8 cellular contexts compared by ENCODE assay signal in genomic region chr2:149715005-149715592, GRCh38.
DNase-seq lines count a peak whose midpoint lies in the region; ATAC-seq, FAIRE-seq and TF ChIP-seq lines count a peak whose summit lies in the region.

No MANE protein-coding gene starts in this region.

- ATAC-seq in GM21447 (IDR thresholded peaks at IDR 0.05; ENCODE audit: unreplicated experiment), result peak; percentile 70

- no peak overlapping the region for H4K5ac ChIP-seq in H1 (ENCODE audit: insufficient read length, low read depth, low read length)

- no peak overlapping the region for H3K56ac ChIP-seq in H1 (replicated peaks; ENCODE audit: insufficient read length, low read depth, low read length)

- H3K9me3 ChIP-seq in H1 (ENCODE audit: insufficient read depth in 2 of 2, low read depth in 1 of 2, low read length in 1 of 2) (no peaks in the 10 kb centered on the region), stomach (no peaks in the 10 kb centered on the region), testis (no peaks in the 10 kb centered on the region)

- H4K91ac ChIP-seq in H1 (replicated peaks; ENCODE audit: insufficient read length, low read length), result no peak overlapping the region

- no peak overlapping the region for H2BK5ac ChIP-seq in H1 (ENCODE audit: low read depth, low read length)

- H2AK5ac ChIP-seq in H1 (ENCODE audit: low read depth, low read length), result no peak overlapping the region

- no peak overlapping the region for H3K4ac ChIP-seq in H1 (replicated peaks; ENCODE audit: insufficient read length, low read depth, low read length)

- H4K20me1 ChIP-seq in H1 (replicated peaks in 1 of 2; ENCODE audit: control insufficient read depth in 1 of 2, insufficient read depth in 2 of 2, low read length in 2 of 2), result no peaks in the 10 kb centered on the region

- intact Hi-C loops in stomach (cut with DNase I; ENCODE audit: low total_unique reads), result no loop called here
- intact Hi-C loops in lower leg skin (cut with DNase I; ENCODE audit: low total_unique reads), result no loop called here
- intact Hi-C loops in testis (cut with DNase I; ENCODE audit: low total_unique reads), result no loop called here

- H3K79me2 ChIP-seq in H1 (ENCODE audit: control insufficient read depth in 1 of 2, insufficient read depth in 2 of 2, low read length in 2 of 2), result no peaks in the 10 kb centered on the region

- no peaks in the 10 kb centered on the region for H3K36me3 ChIP-seq in H1 (ENCODE audit: control insufficient read depth in 2 of 4, insufficient read depth in 4 of 4, low read length in 3 of 4)
- H3K36me3 ChIP-seq in stomach, result no peaks in the 10 kb centered on the region
- no peaks in the 10 kb centered on the region for H3K36me3 ChIP-seq in testis (ENCODE audit: low read depth, missing control alignments)

- H2BK15ac ChIP-seq in H1 (ENCODE audit: low read length), result no peak overlapping the region

- no peak overlapping the region for H2BK20ac ChIP-seq in H1 (ENCODE audit: low read length)

- H3K18ac ChIP-seq in H1 (ENCODE audit: extremely low read depth, low read length), result no peak overlapping the region

- no peak overlapping the region for H4K8ac ChIP-seq in H1 (ENCODE audit: extremely low read depth, insufficient read depth, low read length)

- peak; percentile 74 to 80 for TF ChIP-seq RAD21 in H1 (IDR thresholded peaks at IDR 0.05 in 1 of 2, conservative IDR thresholded peaks at IDR 0.05 in 1 of 2; ENCODE audit: low read depth in 2 of 2, low read length in 2 of 2)

- H3K4me3 ChIP-seq in NB4 (ENCODE audit: low read depth, low read length) (no peak overlapping the region), H1 (ENCODE audit: extremely low read depth in 1 of 4, insufficient read depth in 2 of 4, low read depth in 3 of 4, low read length in 4 of 4) (no peak overlapping the region), stomach (no peak overlapping the region), lower leg skin (ENCODE audit: low read depth, poor library complexity, severe bottlenecking) (no peak overlapping the region), testis (no peak overlapping the region)

- no peak overlapping the region for H3K9ac ChIP-seq in H1 (replicated peaks in 1 of 4; ENCODE audit: extremely low read depth in 1 of 4, low read depth in 3 of 4, low read length in 3 of 4)

- TF ChIP-seq POLR2A in NB4 (IDR thresholded peaks at IDR 0.05; ENCODE audit: extremely low read depth, insufficient read length) (no peak), H1 (IDR thresholded peaks at IDR 0.05; ENCODE audit: control extremely low read depth in 1 of 2, low read depth in 2 of 2, low read length in 2 of 2) (no peak), stomach (IDR thresholded peaks at IDR 0.05) (no peak), lower leg skin (IDR thresholded peaks at IDR 0.05) (no peak), testis (IDR thresholded peaks at IDR 0.05) (no peak)

- TF ChIP-seq EP300 in H1 (IDR thresholded peaks at IDR 0.05; ENCODE audit: borderline replicate concordance in 1 of 2, low read depth in 2 of 2, low read length in 2 of 2), result no peak
- TF ChIP-seq EP300 in stomach (IDR thresholded peaks at IDR 0.05), result no peak

- no peak overlapping the region; the same call in 1 of the 2 replicates for H2BK12ac ChIP-seq in H1 (ENCODE audit: low read depth, low read length)

- H2AFZ ChIP-seq in H1 (ENCODE audit: low read length), result no peak overlapping the region

- no peak overlapping the region for H2BK120ac ChIP-seq in H1 (replicated peaks; ENCODE audit: low read depth, low read length)

- H3K23me2 ChIP-seq in H1 (ENCODE audit: low read depth, low read length), result no peaks in the 10 kb centered on the region

- WGBS in H1 (ENCODE audit: extremely low coverage in 1 of 2, insufficient coverage in 1 of 2, insufficient read length in 1 of 2, insufficient replicate concordance in 2 of 2, low coverage in 1 of 2, low lambda C conversion rate in 2 of 2, missing lambda C conversion rate in 1 of 2), 2 experiments, result 60% methylated on average over 3 of the region's 3 CpGs; no CpG with 5 or more reads in 1 of the 2 experiments
- WGBS in stomach, 5 donors, result 73 to 80% (median 76%) methylated on average over 3 of the region's 3 CpGs
- 70 to 75% methylated on average over 3 of the region's 3 CpGs for WGBS in lower leg skin, 2 donors
- WGBS in testis, 2 donors, result 80 to 90% methylated on average over 3 of the region's 3 CpGs

- H3K27ac ChIP-seq in H1 (ENCODE audit: low read depth, low read length), result no peak overlapping the region
- H3K27ac ChIP-seq in stomach, result no peak overlapping the region
- no peak overlapping the region for H3K27ac ChIP-seq in testis

- no peaks in the 10 kb centered on the region for H3K79me1 ChIP-seq in H1 (ENCODE audit: low read depth, low read length)

- CTCF ChIA-PET in H1 (lab: Charles Lee; ENCODE audit: partially characterized antibody), result interaction anchor here (0.6 to 1.7 kb wide), 5 partner anchors 16 to 99 kb away, joined by 3 to 5 read pairs (median 3); no protein-coding TSS in a partner anchor

- DNase-seq in DMS 273 treated with DMSO at 0.1 percent for 48 hours (lab: John Stamatoyannopoulos, UW) (peak; percentile 51), NB4 (ENCODE audit: low read depth) (peak; percentile 36), H1 (ENCODE audit: low read depth in 1 of 2, low spot score in 2 of 2) (peak; percentile 21 to 52), stomach (no peak), lower leg skin (ENCODE audit: low spot score in 2 of 2) (no peak), testis (no peak)
- no peak for DNase-seq in stimulated activated CD8-positive, alpha-beta memory T cell treated with anti-CD3 and anti-CD28 coated beads, Interleukin-4, amount 100 ng/mL, for 48 hours

- FAIRE-seq in H1 (lab: Jason Lieb, UNC), result peak; percentile 97

- H3K23ac ChIP-seq in H1 (ENCODE audit: insufficient read length), result no peak overlapping the region

- no peak overlapping the region for H3K4me2 ChIP-seq in H1 (ENCODE audit: insufficient read depth in 1 of 2, low read depth in 2 of 2, low read length in 2 of 2)

- POLR2A ChIA-PET in H1 (lab: Charles Lee; ENCODE audit: partially characterized antibody), result no interaction called here

- H3K14ac ChIP-seq in H1 (ENCODE audit: insufficient read length), result no peak overlapping the region

- TF ChIP-seq CTCF in NB4 (IDR thresholded peaks at IDR 0.05; ENCODE audit: low read depth, low read length), result peak; percentile 69
- peak; percentile 37 to 81 (median 70) for TF ChIP-seq CTCF in H1 (IDR thresholded peaks at IDR 0.05; ENCODE audit: control extremely low read depth in 1 of 3, insufficient read depth in 1 of 3, low read depth in 1 of 3, low read length in 3 of 3)
- peak in 5 of 7 experiments; percentile 3 to 29 (median 25) for TF ChIP-seq CTCF in stomach (IDR thresholded peaks at IDR 0.05)
- TF ChIP-seq CTCF in lower leg skin (IDR thresholded peaks at IDR 0.05), result no peak
- peak in 1 of 3 experiments; percentile 4 for TF ChIP-seq CTCF in testis (IDR thresholded peaks at IDR 0.05)

- peaks cover 0 to 7% (median under 1%) of the 10 kb centered on the region in 4 experiments; a peak in 2 of 7 replicates for H3K4me1 ChIP-seq in H1 (replicated peaks in 1 of 4; ENCODE audit: control insufficient read depth in 3 of 4, insufficient read depth in 4 of 4, low read length in 3 of 4)
- no peaks in the 10 kb centered on the region for H3K4me1 ChIP-seq in stomach
- no peaks in the 10 kb centered on the region for H3K4me1 ChIP-seq in testis

- no peaks in the 10 kb centered on the region for H3K27me3 ChIP-seq in H1 (replicated peaks in 1 of 4; ENCODE audit: control insufficient read depth in 3 of 4, extremely low read depth in 1 of 4, insufficient read depth in 3 of 4, low read length in 3 of 4)
- H3K27me3 ChIP-seq in stomach, result no peaks in the 10 kb centered on the region
- no peaks in the 10 kb centered on the region for H3K27me3 ChIP-seq in testis

TF ChIP-seq in H1, 55 proteins besides CTCF, POLR2A, EP300 and RAD21:
- TF ChIP-seq NANOG (IDR thresholded peaks at IDR 0.05; ENCODE audit: insufficient read depth, low read depth, low read length, poor library complexity, severe bottlenecking) (no peak), BCL11A (IDR thresholded peaks at IDR 0.05; ENCODE audit: low read depth in 2 of 2, low read length in 2 of 2) (no peak), TEAD4 (IDR thresholded peaks at IDR 0.05; ENCODE audit: low read depth, low read length) (peak; percentile 3; the same call in 1 of the 2 replicates), GABPA (IDR thresholded peaks at IDR 0.05; ENCODE audit: borderline replicate concordance, insufficient read depth, low read length) (no peak), CBX8 (IDR thresholded peaks at IDR 0.05; ENCODE audit: borderline replicate concordance, low read depth, low read length) (no peak), CREB1 (IDR thresholded peaks at IDR 0.05) (no peak)

Comparison
In these comparisons a context has a peak if more than half of its experiments do, and no peak if none do; other contexts are left out.
1. DNase-seq: peak in DMS 273 treated with DMSO at 0.1 percent for 48 hours (single experiment), NB4 (single experiment) and H1 (2 of 2); none in stomach (single experiment), stimulated activated CD8-positive, alpha-beta memory T cell treated with anti-CD3 and anti-CD28 coated beads, Interleukin-4, amount 100 ng/mL, for 48 hours (single experiment), lower leg skin (0 of 2) and testis (single experiment).
2. CTCF ChIP-seq: peak in NB4 (single experiment), H1 (3 of 3) and stomach (5 of 7); none in lower leg skin (0 of 3).